1 cellular context compared by ENCODE assay signal in genomic region chr3:171225101-171225674, GRCh38.
TF ChIP-seq lines count a peak whose summit lies in the region.

No MANE protein-coding gene starts in this region.

TF ChIP-seq in GM12878, 131 proteins besides CTCF, POLR2A, EP300 and RAD21 (continued from another document):
- peak; percentile 22 for TF ChIP-seq CUX1 (IDR thresholded peaks at IDR 0.05; ENCODE audit: insufficient replicate concordance, low read depth, low read length)
- 0 out of 2 replicates have a peak, but pooled peaks have one; percentile 45 for TF ChIP-seq CBX5 (IDR thresholded peaks at IDR 0.05; ENCODE audit: low read depth)
- no peak for TF ChIP-seq JUND (IDR thresholded peaks at IDR 0.05; ENCODE audit: low read depth, low read length)
- 0 out of 2 replicates have a peak, but pooled peaks have one; percentile 4 for TF ChIP-seq ZBTB4 (CRISPR knock-in tag; IDR thresholded peaks at IDR 0.05)
- TF ChIP-seq BCLAF1 (IDR thresholded peaks at IDR 0.05) = no peak
- no peak for TF ChIP-seq TAF1 (IDR thresholded peaks at IDR 0.05; ENCODE audit: borderline replicate concordance, low read depth, low read length)
- TF ChIP-seq RUNX3 (IDR thresholded peaks at IDR 0.05; ENCODE audit: low read length) = peak; percentile 79
- 0 out of 2 replicates have a peak, but pooled peaks have one; percentile 52 for TF ChIP-seq NFIC (IDR thresholded peaks at IDR 0.05; ENCODE audit: low read depth, low read length)
- no peak for TF ChIP-seq KAT2A (conservative IDR thresholded peaks at IDR 0.05; ENCODE audit: control insufficient read depth, low read depth, low read length)
- 0 out of 2 replicates have a peak, but pooled peaks have one; percentile 31 for TF ChIP-seq ATF2 (IDR thresholded peaks at IDR 0.05; ENCODE audit: low read length)
- TF ChIP-seq NKRF (conservative IDR thresholded peaks at IDR 0.05) = no peak
